Comparison of ENCODE assay signal across 2 cellular contexts in the genomic region with DNA sequence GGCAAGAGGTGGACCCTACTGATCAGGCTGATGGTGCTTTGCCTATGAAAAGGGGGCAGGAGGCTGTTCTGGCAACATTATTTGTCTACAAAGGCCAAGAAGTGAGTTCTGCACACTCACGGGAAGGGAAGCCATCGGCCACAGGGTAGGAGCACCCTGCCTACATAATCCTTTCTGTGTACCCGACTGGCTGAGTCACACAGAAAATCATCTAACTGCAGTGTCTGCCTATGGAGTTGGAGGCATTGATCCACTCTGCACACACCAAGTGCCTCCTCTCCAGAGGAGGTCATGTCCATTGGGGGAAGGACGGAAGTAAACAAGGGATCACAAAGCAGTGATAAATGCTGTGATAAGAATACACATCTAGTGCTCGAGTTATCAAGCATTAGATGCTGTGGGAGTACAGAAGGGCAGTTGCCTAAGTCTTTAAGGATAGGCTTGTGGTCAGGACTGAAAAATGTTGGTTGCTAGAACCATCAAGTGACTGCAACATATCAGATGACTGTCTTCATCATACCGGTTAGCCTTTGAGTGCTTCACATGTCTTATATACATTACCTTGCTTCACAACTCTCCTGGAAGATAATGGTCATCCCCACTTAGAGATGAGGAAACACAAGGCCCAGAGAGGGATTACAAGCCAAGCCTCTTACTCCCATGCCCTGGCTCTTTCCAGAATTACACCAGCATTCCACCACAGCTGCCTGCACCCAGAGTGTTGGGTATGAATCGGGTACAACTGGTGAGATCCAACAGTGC.
TF ChIP-seq lines count a peak whose summit lies in the region.

No MANE protein-coding gene starts in this region.

TF ChIP-seq in A549, 52 proteins besides CTCF, POLR2A, EP300 and RAD21:
- no peak for TF ChIP-seq CBX8 (IDR thresholded peaks at IDR 0.05)
- no peak for TF ChIP-seq NPAS2 (CRISPR knock-in tag; IDR thresholded peaks at IDR 0.05; ENCODE audit: borderline replicate concordance)
- no peak for TF ChIP-seq MAZ (IDR thresholded peaks at IDR 0.05; ENCODE audit: borderline replicate concordance, low read depth, low read length)
- no peak for TF ChIP-seq HOXB13 (CRISPR knock-in tag; IDR thresholded peaks at IDR 0.05; ENCODE audit: low read depth)

TF ChIP-seq in GM12878, 131 proteins besides CTCF, POLR2A, EP300 and RAD21:
- TF ChIP-seq NR2F1 (conservative IDR thresholded peaks at IDR 0.05) (no peak), JUNB (IDR thresholded peaks at IDR 0.05) (no peak), MEF2A (IDR thresholded peaks at IDR 0.05; ENCODE audit: insufficient read depth, low read depth, low read length) (no peak), NR2C1 (IDR thresholded peaks at IDR 0.05) (no peak)
TF ChIP-seq in GM12878: peak in this region for 0.
